Comparison of ENCODE assay signal across 8 cellular contexts in genomic region chr1:9615316-9616063, GRCh38. TPM values are rescaled to one million over a fixed set of nuclear protein-coding genes. Genes with fewer than 3 reads are reported as not detected.
DNase-seq lines count a peak whose midpoint lies in the region; ATAC-seq and TF ChIP-seq lines count a peak whose summit lies in the region.

No MANE protein-coding gene starts in this region.

- DNase-seq in GM10266 (ENCODE audit: extremely low spot score) (peak; percentile 80), NCI-H69 (lab: John Stamatoyannopoulos, UW) (peak; percentile 25), activated T-cell treated with anti-CD3 and anti-CD28 coated beads for 48 hours (ENCODE audit: low read depth) (peak; percentile 53), fibroblast of villous mesenchyme (ENCODE audit: low read depth) (peak; percentile 20), psoas muscle (no peak), lower leg skin (ENCODE audit: low spot score in 2 of 2) (no peak), posterior vena cava (ENCODE audit: low spot score) (no peak)

- WGBS in psoas muscle, 3 donors: 46 to 49% (median 47%) methylated on average over 16 of the region's 16 CpGs
- WGBS in lower leg skin, 2 donors: 41 to 46% methylated on average over 15 of the region's 16 CpGs

- H3K36me3 ChIP-seq in psoas muscle (ENCODE audit: insufficient read depth in 1 of 2, low read depth in 1 of 2): peaks cover 0 to 34% of the 10 kb centered on the region in 2 donors

- H3K4me3 ChIP-seq in fibroblast of villous mesenchyme (ENCODE audit: low read depth, low read length) (no peak overlapping the region), psoas muscle (no peak overlapping the region), lower leg skin (ENCODE audit: low read depth, poor library complexity, severe bottlenecking) (no peak overlapping the region)

- intact Hi-C loops in psoas muscle (cut with DNase I) (no loop called here), lower leg skin (cut with DNase I; ENCODE audit: low total_unique reads) (no loop called here), posterior vena cava (cut with DNase I) (no loop called here)

- H3K9me3 ChIP-seq in psoas muscle: no peaks in the 10 kb centered on the region

- H3K4me1 ChIP-seq in psoas muscle: no peaks in the 10 kb centered on the region

- TF ChIP-seq CTCF in 22Rv1 (IDR thresholded peaks at IDR 0.05): peak; percentile 47
- peak; percentile 82 for TF ChIP-seq CTCF in GM10266 (IDR thresholded peaks at IDR 0.05; ENCODE audit: control insufficient read depth, insufficient read depth, low read depth, missing control alignments)
- peak; percentile 70 for TF ChIP-seq CTCF in fibroblast of villous mesenchyme (IDR thresholded peaks at IDR 0.05; ENCODE audit: insufficient read depth, low read depth, low read length)
- TF ChIP-seq CTCF in psoas muscle (IDR thresholded peaks at IDR 0.05): peak; percentile 46
- no peak for TF ChIP-seq CTCF in lower leg skin (IDR thresholded peaks at IDR 0.05)

- no peak overlapping the region for H3K27ac ChIP-seq in 22Rv1
- no peak overlapping the region for H3K27ac ChIP-seq in psoas muscle

- peak; percentile 34 to 72 (median 60) for ATAC-seq in psoas muscle

- peaks cover 0 to 19% (median 3%) of the 10 kb centered on the region in 3 donors for H3K27me3 ChIP-seq in psoas muscle (ENCODE audit: insufficient read depth in 3 of 3, low read length in 2 of 3)

- no peak for TF ChIP-seq POLR2A in lower leg skin (IDR thresholded peaks at IDR 0.05)

RNA-seq across cellular contexts. Expression of gene TMEM201, which starts 26.8 kb away (rescaled TPM):
- total RNA-seq in fibroblast of villous mesenchyme (6.8 and 6.9 TPM in 2 replicates), psoas muscle (10 to 100 TPM; 15.7 to 37.3 (median 29.0) TPM), lower leg skin (10 to 100 TPM in 1 of 4 donors, 1 to 10 TPM in 3; 7.0 to 12.4 (median 9.7) TPM), posterior vena cava (1 to 10 TPM; 6.1 to 6.9 TPM)
- polyA plus RNA-seq in psoas muscle: 10 to 100 TPM; 20.7 to 26.0 (median 23.2) TPM

RNA-seq across cellular contexts. Expression of gene PIK3CD, which starts 36.0 kb away (rescaled TPM):
- total RNA-seq in fibroblast of villous mesenchyme: 10.0 and 27.6 TPM in 2 replicates
- 1 to 10 TPM in 3 of 4 donors, under 1 TPM in 1; 0.93 to 2.5 (median 1.7) TPM for total RNA-seq in psoas muscle
- polyA plus RNA-seq in psoas muscle: under 1 TPM; 0.44 to 0.52 (median 0.48) TPM
- 1 to 10 TPM; 4.2 to 5.4 (median 5.0) TPM for total RNA-seq in lower leg skin
- total RNA-seq in posterior vena cava: 1 to 10 TPM; 7.9 to 9.2 TPM

Comparison
In these comparisons a context has a peak if more than half of its experiments do, and no peak if none do; other contexts are left out.
1. CTCF ChIP-seq: peak in 22Rv1 (single experiment), GM10266 (single experiment), fibroblast of villous mesenchyme (single experiment) and psoas muscle (single experiment); none in lower leg skin (0 of 3).
2. DNase-seq: peak in GM10266 (single experiment), NCI-H69 (single experiment), activated T-cell treated with anti-CD3 and anti-CD28 coated beads for 48 hours (single experiment) and fibroblast of villous mesenchyme (single experiment); none in psoas muscle (0 of 2), lower leg skin (0 of 2) and posterior vena cava (single experiment).